29 cellular contexts compared by ENCODE assay signal in genomic region chr1:174465855-174466254, GRCh38. TPM values are rescaled to one million over a fixed set of nuclear protein-coding genes. Genes with fewer than 3 reads are reported as not detected.
"Had no signal": no experiment of that assay in that cellular context is flagged by ENCODE, and none has a peak within 500 bp of the region (broad histone marks: within the 10 kb centered on the region; RNA-seq: fewer than 3 reads in every experiment).

No MANE protein-coding gene starts in this region.

- DNase-seq: naive thymus-derived CD8-positive, alpha-beta T cell; nephron progenitor cell; nucleus accumbens; pancreas; psoas muscle; spleen; stimulated activated CD4-positive, alpha-beta T cell treated with anti-CD3 and anti-CD28 coated beads, Interleukin-12 subunit alpha, Interleukin-12 subunit beta, amount 100 ng/mL, for 4 hours; stimulated activated CD4-positive, alpha-beta T cell treated with anti-CD3 and anti-CD28 coated beads, Interleukin-1b, Interleukin-23, amount 100 ng/mL, for 48 hours; stimulated activated CD4-positive, alpha-beta T cell treated with anti-CD3 and anti-CD28 coated beads, Interleukin-4, amount 100 ng/mL, for 1 hour; stimulated activated CD4-positive, alpha-beta T cell treated with anti-CD3 and anti-CD28 coated beads, Interleukin-4, amount 100 ng/mL, for 4 hours; stimulated activated CD8-positive, alpha-beta memory T cell treated with anti-CD3 and anti-CD28 coated beads, Interleukin-4, amount 100 ng/mL, for 48 hours; stimulated activated naive CD4-positive, alpha-beta T cell; stimulated activated naive CD8-positive, alpha-beta T cell treated with anti-CD3 and anti-CD28 coated beads, Interleukin-15, amount 100 ng/mL, for 72 hours; stimulated activated naive CD8-positive, alpha-beta T cell treated with anti-CD3 and anti-CD28 coated beads, Interleukin-15, Interleukin-2, amounts not matched to agents 100 U/mL and 50 U/mL, for 24 hours; substantia nigra; testis; tibial artery; transverse colon; upper lobe of right lung; uterus had no signal

- H3K4me1 ChIP-seq: pancreas, psoas muscle, spleen, suprapubic skin, testis, tibial artery, transverse colon, upper lobe of right lung, uterus had no signal

- H3K27me3 ChIP-seq: neutrophil, pancreas, spleen, suprapubic skin, testis, tibial artery, transverse colon, upper lobe of right lung, uterus had no signal

- FAIRE-seq: pancreas had no signal

- H3K27ac ChIP-seq: neutrophil, pancreas, psoas muscle, skin epidermis, spleen, suprapubic skin, testis, tibial artery, transverse colon, upper lobe of right lung, uterus had no signal

- H3K27ac Mint-ChIP-seq: naive thymus-derived CD8-positive, alpha-beta T cell; natural killer cell treated with Interleukin-12 subunit alpha and Interleukin-12 subunit beta and Interleukin-15 and Interleukin-18, amount 100 ng/mL, for 72 hours; nephron progenitor cell; stimulated activated memory B cell treated with anti-CD40 and anti-IgM and Interleukin-4, amounts not matched to agents 10 μg/mL and 1 μg/mL and 100 μg/mL, for 72 hours; stimulated activated naive CD8-positive, alpha-beta T cell treated with anti-CD3 and anti-CD28 coated beads, Interleukin-15, amount 100 ng/mL, for 72 hours; type B pancreatic cell had no signal

- H3K36me3 ChIP-seq: neutrophil, pancreas, spleen, suprapubic skin, tibial artery, transverse colon, upper lobe of right lung, uterus had no signal

- H3K9me3 ChIP-seq: neutrophil, pancreas, psoas muscle, suprapubic skin, testis, tibial artery, transverse colon, upper lobe of right lung, uterus had no signal

- H3K4me2 ChIP-seq: smooth muscle cell had no signal

- H3K4me1 Mint-ChIP-seq: naive thymus-derived CD8-positive, alpha-beta T cell; nephron progenitor cell; neural crest cell; stimulated activated memory B cell treated with anti-CD40 and anti-IgM and Interleukin-4, amounts not matched to agents 10 μg/mL and 1 μg/mL and 100 μg/mL, for 72 hours; stimulated activated naive CD8-positive, alpha-beta T cell treated with anti-CD3 and anti-CD28 coated beads, Interleukin-15, amount 100 ng/mL, for 72 hours had no signal

- H3K36me3 Mint-ChIP-seq: type B pancreatic cell had no signal

- H3K9me3 Mint-ChIP-seq: natural killer cell treated with Interleukin-12 subunit alpha and Interleukin-12 subunit beta and Interleukin-15 and Interleukin-18, amount 100 ng/mL, for 72 hours; nephron progenitor cell; neural crest cell; stimulated activated naive CD8-positive, alpha-beta T cell treated with anti-CD3 and anti-CD28 coated beads, Interleukin-15, amount 100 ng/mL, for 72 hours; type B pancreatic cell had no signal

- H3K4me3 Mint-ChIP-seq: naive thymus-derived CD8-positive, alpha-beta T cell; natural killer cell treated with Interleukin-12 subunit alpha and Interleukin-12 subunit beta and Interleukin-15 and Interleukin-18, amount 100 ng/mL, for 72 hours; nephron progenitor cell; neural crest cell; stimulated activated memory B cell treated with anti-CD40 and anti-IgM and Interleukin-4, amounts not matched to agents 10 μg/mL and 1 μg/mL and 100 μg/mL, for 72 hours; stimulated activated naive CD8-positive, alpha-beta T cell treated with anti-CD3 and anti-CD28 coated beads, Interleukin-15, amount 100 ng/mL, for 72 hours; type B pancreatic cell had no signal

- H3K4me3 ChIP-seq: pancreas, psoas muscle, skin epidermis, smooth muscle cell, spleen, suprapubic skin, testis, tibial artery, transverse colon, upper lobe of right lung, uterus had no signal

- H3K27me3 Mint-ChIP-seq: naive thymus-derived CD8-positive, alpha-beta T cell; natural killer cell treated with Interleukin-12 subunit alpha and Interleukin-12 subunit beta and Interleukin-15 and Interleukin-18, amount 100 ng/mL, for 72 hours; stimulated activated memory B cell treated with anti-CD40 and anti-IgM and Interleukin-4, amounts not matched to agents 10 μg/mL and 1 μg/mL and 100 μg/mL, for 72 hours; stimulated activated naive CD8-positive, alpha-beta T cell treated with anti-CD3 and anti-CD28 coated beads, Interleukin-15, amount 100 ng/mL, for 72 hours; type B pancreatic cell had no signal

RNA-seq across cellular contexts. Expression of gene GPR52, which starts 18.1 kb away (rescaled TPM):
- polyA plus RNA-seq: naive thymus-derived CD8-positive, alpha-beta T cell; smooth muscle cell; urinary bladder had no signal
